In genomic region chr1:203556047-203556851, GRCh38 we compare ENCODE assay signal across 8 cellular contexts.
DNase-seq lines count a peak whose midpoint lies in the region; ATAC-seq and TF ChIP-seq lines count a peak whose summit lies in the region.

No MANE protein-coding gene starts in this region.

- H3K36me3 Mint-ChIP-seq in Caco-2 (ENCODE audit: insufficient read depth, unreplicated experiment): no peaks in the 10 kb centered on the region

- CTCF ChIA-PET in Caco-2 (lab: Charles Lee): no interaction called here

- no peaks in the 10 kb centered on the region for H3K9me3 Mint-ChIP-seq in Caco-2 (ENCODE audit: unreplicated experiment)

- DNase-seq in Caco-2 (no peak), T1000 (lab: John Stamatoyannopoulos, UW) (peak; percentile 67), Right ventricle myocardium superior (peak; percentile 75), psoas muscle (peak; percentile 74 to 75), NCI-H524 (lab: John Stamatoyannopoulos, UW) (no peak), NCI-H1694 treated with DMSO at 0.1 percent for 48 hours (lab: John Stamatoyannopoulos, UW) (no peak), DMS153 (lab: John Stamatoyannopoulos, UW) (no peak)
- no peak for DNase-seq in stimulated activated CD4-positive, alpha-beta T cell treated with anti-CD3 and anti-CD28 coated beads, Interleukin-2, amount 100 ng/mL, for 48 hours

- peak overlapping the region; percentile 70 for H3K27ac Mint-ChIP-seq in Caco-2 (ENCODE audit: unreplicated experiment)

- peaks cover 14% of the 10 kb centered on the region for H3K4me1 ChIP-seq in Caco-2
- peaks cover 38% of the 10 kb centered on the region for H3K4me1 ChIP-seq in psoas muscle

- TF ChIP-seq CTCF in Caco-2 (IDR thresholded peaks at IDR 0.05; ENCODE audit: insufficient read depth in 1 of 2, low read depth in 1 of 2, low read length in 1 of 2, severe bottlenecking in 1 of 2, unreplicated experiment in 1 of 2) (no peak), psoas muscle (IDR thresholded peaks at IDR 0.05) (no peak)

- intact Hi-C loops in Caco-2 (cut with micrococcal nuclease; ENCODE audit: unreplicated experiment) (no loop called here), Right ventricle myocardium superior (cut with DNase I) (no loop called here), psoas muscle (cut with DNase I) (no loop called here)

- no peaks in the 10 kb centered on the region for H3K36me3 ChIP-seq in Caco-2 (ENCODE audit: control insufficient read depth, insufficient read depth, low read length)
- H3K36me3 ChIP-seq in psoas muscle (ENCODE audit: insufficient read depth in 1 of 2, low read depth in 1 of 2): no peaks in the 10 kb centered on the region

- H3K4me3 ChIP-seq in Caco-2 (ENCODE audit: low read depth, low read length) (no peak overlapping the region), psoas muscle (no peak overlapping the region)

- peaks cover 3% of the 10 kb centered on the region for H3K27me3 Mint-ChIP-seq in Caco-2 (ENCODE audit: insufficient read depth, unreplicated experiment)

- H3K27ac ChIP-seq in psoas muscle: peak overlapping the region; percentile 78

- H3K27me3 ChIP-seq in Caco-2 (replicated peaks; ENCODE audit: control insufficient read depth, insufficient read depth, low read length) (no peaks in the 10 kb centered on the region; the same call in 1 of the 2 replicates), psoas muscle (ENCODE audit: insufficient read depth in 3 of 3, low read length in 2 of 3) (no peaks in the 10 kb centered on the region)

- 40 to 51% (median 49%) methylated on average over 16 of the region's 16 CpGs for WGBS in psoas muscle, 3 donors

- POLR2A ChIA-PET in Caco-2 (lab: Charles Lee): no interaction called here

- ATAC-seq in Right ventricle myocardium superior (ENCODE audit: poor library complexity): peak; percentile 74
- peak in 2 of 4 donors; percentile 18 to 19 for ATAC-seq in psoas muscle

- BruUV-seq in Caco-2 (replicated peaks; lab: Mats Ljungman, UMichigan): no TSS peak

- no peak overlapping the region for H3K4me3 Mint-ChIP-seq in Caco-2 (ENCODE audit: unreplicated experiment)

- peaks cover 9% of the 10 kb centered on the region for H3K9me3 ChIP-seq in Caco-2
- H3K9me3 ChIP-seq in psoas muscle: no peaks in the 10 kb centered on the region

- H3K4me1 Mint-ChIP-seq in Caco-2 (ENCODE audit: low read depth, unreplicated experiment): peaks cover 11% of the 10 kb centered on the region

Comparison
In these comparisons a context has a peak if more than half of its experiments do, and no peak if none do; other contexts are left out.
1. DNase-seq: peak in T1000 (single experiment), Right ventricle myocardium superior (single experiment) and psoas muscle (2 of 2); none in Caco-2 (0 of 2), NCI-H524 (0 of 2), NCI-H1694 treated with DMSO at 0.1 percent for 48 hours (single experiment), stimulated activated CD4-positive, alpha-beta T cell treated with anti-CD3 and anti-CD28 coated beads, Interleukin-2, amount 100 ng/mL, for 48 hours (0 of 2) and DMS153 (single experiment).